In the genomic region with DNA sequence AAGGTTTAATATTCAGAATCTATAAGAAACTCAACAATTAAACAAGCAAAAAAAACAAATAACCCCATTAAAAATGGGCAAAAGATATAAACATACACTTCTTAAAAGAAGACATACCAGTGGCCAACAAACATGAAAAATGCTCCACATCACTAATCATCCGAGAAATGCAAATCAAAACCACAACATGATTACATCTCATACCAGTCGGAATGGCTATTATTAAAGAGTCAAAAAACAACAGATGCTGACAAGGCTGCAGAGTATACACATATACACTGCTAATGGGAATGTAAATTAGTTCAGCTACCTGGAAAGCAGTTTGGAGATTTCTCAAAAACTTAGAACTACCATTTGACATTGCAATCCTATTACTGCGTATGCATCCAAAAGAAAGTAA, we compare ENCODE assay signal across 7 cellular contexts.
DNase-seq lines count a peak whose midpoint lies in the region; ATAC-seq lines count a peak whose summit lies in the region.

No MANE protein-coding gene starts in this region.

- peak; percentile 0 for DNase-seq in NCI-H1694 (lab: John Stamatoyannopoulos, UW)

- peak; percentile 87 for ATAC-seq in GM18517 (IDR thresholded peaks at IDR 0.05; ENCODE audit: unreplicated experiment)
- ATAC-seq in GM19328 (IDR thresholded peaks at IDR 0.05; ENCODE audit: unreplicated experiment) = peak; percentile 91
- peak; percentile 70 for ATAC-seq in GM21423 (IDR thresholded peaks at IDR 0.05; ENCODE audit: unreplicated experiment)
- peak; percentile 78 for ATAC-seq in HG02642 (IDR thresholded peaks at IDR 0.05; ENCODE audit: poor library complexity, unreplicated experiment)
- ATAC-seq in HG03039 (IDR thresholded peaks at IDR 0.05; ENCODE audit: unreplicated experiment) = peak; percentile 65
- peak; percentile 86 for ATAC-seq in HG03378 (IDR thresholded peaks at IDR 0.05; ENCODE audit: unreplicated experiment)

Comparison
In these comparisons a context has a peak if more than half of its experiments do, and no peak if none do; other contexts are left out.
1. Peak in every context shown above with its lines: DNase-seq and ATAC-seq.